ENCODE assay signal across 8 cellular contexts in the genomic region with DNA sequence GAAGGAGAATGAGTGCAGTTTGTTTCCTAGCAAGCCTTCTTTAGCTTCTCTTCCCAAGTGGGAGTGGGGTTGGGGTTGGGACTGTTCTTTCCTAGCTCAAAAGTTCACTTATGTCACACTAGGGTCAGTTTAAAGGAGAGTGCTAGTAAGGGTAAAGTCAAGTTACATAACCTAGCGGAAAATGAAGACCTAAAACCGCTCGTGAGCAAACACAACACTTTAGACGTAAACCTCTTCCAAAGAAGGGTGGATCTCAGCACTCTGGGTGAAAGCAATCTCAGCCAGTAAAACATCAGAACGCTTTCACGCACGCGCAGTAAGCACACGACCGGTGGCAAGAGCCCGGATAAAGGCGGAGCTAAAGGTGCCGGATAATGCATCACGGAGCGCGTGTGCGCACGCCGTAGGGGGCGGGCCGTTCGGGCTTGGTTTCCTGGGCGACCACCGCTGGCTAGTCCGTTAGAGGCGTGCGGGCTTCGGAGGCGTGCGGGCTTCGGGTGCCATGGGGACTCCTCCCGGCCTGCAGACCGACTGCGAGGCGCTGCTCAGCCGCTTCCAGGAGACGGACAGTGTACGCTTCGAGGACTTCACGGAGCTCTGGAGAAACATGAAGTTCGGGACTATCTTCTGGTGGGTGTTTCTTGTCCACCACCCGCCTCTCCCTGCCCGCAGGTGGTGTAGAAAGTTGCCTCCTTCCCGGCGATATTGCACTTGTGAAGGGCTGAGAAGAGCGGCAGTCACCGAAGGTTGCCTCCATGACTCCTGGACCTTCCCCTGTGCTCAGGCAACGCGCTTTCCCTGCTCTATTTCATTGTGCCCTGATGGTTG. TPM values are rescaled to one million over a fixed set of nuclear protein-coding genes. Genes with fewer than 3 reads are reported as not detected.
A peak's percentile ranks its signal among the peaks of the same experiment; 100 is the strongest.
DNase-seq lines count a peak whose midpoint lies in the region; ATAC-seq and TF ChIP-seq lines count a peak whose summit lies in the region.

A gene with protein sequence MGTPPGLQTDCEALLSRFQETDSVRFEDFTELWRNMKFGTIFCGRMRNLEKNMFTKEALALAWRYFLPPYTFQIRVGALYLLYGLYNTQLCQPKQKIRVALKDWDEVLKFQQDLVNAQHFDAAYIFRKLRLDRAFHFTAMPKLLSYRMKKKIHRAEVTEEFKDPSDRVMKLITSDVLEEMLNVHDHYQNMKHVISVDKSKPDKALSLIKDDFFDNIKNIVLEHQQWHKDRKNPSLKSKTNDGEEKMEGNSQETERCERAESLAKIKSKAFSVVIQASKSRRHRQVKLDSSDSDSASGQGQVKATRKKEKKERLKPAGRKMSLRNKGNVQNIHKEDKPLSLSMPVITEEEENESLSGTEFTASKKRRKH (plus strand): TSS at position 462 of the 828 bp plus-strand sequence. CDS start 41 bp downstream, at position 503.

- H3K36me3 ChIP-seq in upper lobe of left lung = peaks cover 0 to under 1% (median 0%) of the 10 kb centered on the region in 4 donors

- H3K9me3 ChIP-seq in upper lobe of left lung = no peaks in the 10 kb centered on the region

- DNase-seq in NCI-H1694 (lab: John Stamatoyannopoulos, UW) (peak; percentile 99), amygdala (lab: John Stamatoyannopoulos, UW) (peak; percentile 54 to 97 (median 91)), left cardiac atrium (peak; percentile 98), posterior cingulate gyrus (peak; percentile 91 to 99 (median 95)), upper lobe of left lung (peak; percentile 98 to 99)

- peak in 3 of 4 donors; percentile 58 to 93 (median 85) for TF ChIP-seq POLR2A in upper lobe of left lung (IDR thresholded peaks at IDR 0.05)

- no peaks in the 10 kb centered on the region for H3K27me3 Mint-ChIP-seq in T-helper 1 cell treated with Interleukin-12 subunit alpha and Interleukin-12 subunit beta and Interleukin-4 antibody, amounts not matched to agents 30 μg/mL and 1 μg/mL, for 36 hours (ENCODE audit: low read depth)

- no peaks in the 10 kb centered on the region for H3K9me3 Mint-ChIP-seq in T-helper 1 cell treated with Interleukin-12 subunit alpha and Interleukin-12 subunit beta and Interleukin-4 antibody, amounts not matched to agents 30 μg/mL and 1 μg/mL, for 36 hours

- H3K4me3 ChIP-seq in upper lobe of left lung = peak within 1 kb of the TSS; percentile 70 to 95 (median 87)

- peak in 1 of 4 donors; percentile 5 for TF ChIP-seq EP300 in upper lobe of left lung (IDR thresholded peaks at IDR 0.05)

- ATAC-seq in GM18498 (IDR thresholded peaks at IDR 0.05; ENCODE audit: unreplicated experiment) (peak; percentile 99), HG02885 (IDR thresholded peaks at IDR 0.05; ENCODE audit: poor library complexity, unreplicated experiment) (peak; percentile 98), left cardiac atrium (peak; percentile 99 to 100), upper lobe of left lung (ENCODE audit: low FRiP score in 2 of 2) (peak; percentile 100)

- H3K4me1 ChIP-seq in upper lobe of left lung = peaks cover 7 to 26% (median 18%) of the 10 kb centered on the region in 4 donors

- intact Hi-C loops in left cardiac atrium (cut with DNase I) (no loop called here), posterior cingulate gyrus (cut with DNase I) (loop anchor here (1.0 kb wide), 1 partner anchor 67 kb away; a partner anchor contains a TSS)

- no peak for TF ChIP-seq CTCF in upper lobe of left lung (IDR thresholded peaks at IDR 0.05)

- peaks cover 8% of the 10 kb centered on the region for H3K36me3 Mint-ChIP-seq in T-helper 1 cell treated with Interleukin-12 subunit alpha and Interleukin-12 subunit beta and Interleukin-4 antibody, amounts not matched to agents 30 μg/mL and 1 μg/mL, for 36 hours (ENCODE audit: low read depth)

- H3K27ac ChIP-seq in upper lobe of left lung = peak within 1 kb of the TSS; percentile 84 to 94 (median 90)

- H3K27ac Mint-ChIP-seq in T-helper 1 cell treated with Interleukin-12 subunit alpha and Interleukin-12 subunit beta and Interleukin-4 antibody, amounts not matched to agents 30 μg/mL and 1 μg/mL, for 36 hours = peak within 1 kb of the TSS; percentile 97

- H3K4me1 Mint-ChIP-seq in T-helper 1 cell treated with Interleukin-12 subunit alpha and Interleukin-12 subunit beta and Interleukin-4 antibody, amounts not matched to agents 30 μg/mL and 1 μg/mL, for 36 hours (ENCODE audit: low read depth) = peaks cover 41% of the 10 kb centered on the region

- no peaks in the 10 kb centered on the region for H3K27me3 ChIP-seq in upper lobe of left lung

- peak within 1 kb of the TSS; percentile 99 for H3K4me3 Mint-ChIP-seq in T-helper 1 cell treated with Interleukin-12 subunit alpha and Interleukin-12 subunit beta and Interleukin-4 antibody, amounts not matched to agents 30 μg/mL and 1 μg/mL, for 36 hours

- 0% methylated on average over 26 to 42 of the region's 49 CpGs for WGBS in upper lobe of left lung, 2 donors

RNA-seq across cellular contexts. Expression of the gene that starts here (rescaled TPM):
- total RNA-seq in left cardiac atrium (1 to 10 TPM; 6.8 to 9.6 TPM), upper lobe of left lung (1 to 10 TPM; 4.2 to 8.9 (median 4.7) TPM)

Comparison
In these comparisons a context has a peak if more than half of its experiments do, and no peak if none do; other contexts are left out.
1. Peak in every context shown above with its lines: DNase-seq, ATAC-seq, H3K4me3 ChIP-seq and H3K27ac ChIP-seq.